ENCODE assay signal across 8 cellular contexts in the genomic region with DNA sequence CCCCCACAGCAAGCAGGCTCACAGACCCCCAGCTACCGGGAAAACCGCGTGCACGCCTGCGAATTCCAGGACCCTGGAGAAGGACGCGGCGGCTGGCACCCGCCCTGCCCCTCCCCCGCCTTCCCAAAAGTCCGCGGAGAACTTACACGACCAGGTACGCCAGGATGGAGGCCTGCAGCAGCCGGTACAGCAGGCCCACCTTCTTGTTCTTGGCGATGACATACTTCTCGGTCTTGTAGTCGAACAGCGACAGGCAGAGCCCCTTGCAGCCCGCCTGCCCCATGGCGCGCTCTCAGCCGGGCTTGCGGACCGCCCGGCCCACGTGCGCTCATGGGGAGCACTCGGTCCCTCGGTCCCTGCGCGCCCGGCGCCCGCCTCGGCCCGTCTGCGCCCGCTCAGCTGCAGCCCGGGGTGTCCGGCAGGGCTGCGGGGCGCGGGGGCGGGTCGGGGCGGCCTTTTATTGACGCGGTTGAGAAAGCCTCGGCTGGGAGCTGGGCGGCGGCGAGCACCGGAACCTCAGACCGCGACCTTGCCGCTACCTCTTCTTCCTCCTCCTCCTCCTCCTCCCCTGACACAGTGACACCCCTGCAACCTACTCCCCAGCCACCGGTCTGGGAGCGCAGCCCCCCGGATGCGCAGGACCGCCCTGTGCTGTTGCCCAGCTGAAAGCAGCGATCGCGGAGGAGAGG. TPM values are rescaled to one million over a fixed set of nuclear protein-coding genes. Genes with fewer than 3 reads are reported as not detected.
DNase-seq lines count a peak whose midpoint lies in the region; ATAC-seq, FAIRE-seq and TF ChIP-seq lines count a peak whose summit lies in the region.

P2RX5 (minus strand) TSS at position 433 of the 689 bp plus-strand sequence; CDS start at position 283, 150 bp downstream.

- H3K36me3 ChIP-seq in K562 (ENCODE audit: control insufficient read depth, insufficient read depth, low read length) = no peaks in the 10 kb centered on the region
- no peaks in the 10 kb centered on the region for H3K36me3 ChIP-seq in kidney (ENCODE audit: control insufficient read depth in 1 of 2, insufficient read depth in 2 of 2, low read length in 2 of 2)

- H3K4me1 ChIP-seq in K562 (replicated peaks in 1 of 2; ENCODE audit: control insufficient read depth in 2 of 2, insufficient read depth in 2 of 2, low read length in 2 of 2) (peaks cover 0 to 24% of the 10 kb centered on the region in 2 experiments; a peak in 2 of 5 replicates), kidney (ENCODE audit: control insufficient read depth in 1 of 2, insufficient read depth in 1 of 2, low read depth in 1 of 2, low read length in 2 of 2) (peaks cover 0 to 3% of the 10 kb centered on the region in 2 donors)

- POLR2A ChIA-PET in K562 (lab: Yijun Ruan, JAX) = interaction anchor here (0.6 kb wide), 1 partner anchor 321 kb away, joined by 3 read pairs; no protein-coding TSS in a partner anchor

- H3K27ac ChIP-seq in K562 (ENCODE audit: extremely low read depth, low read depth, low read length) = no peak within 1 kb of the TSS
- no peak within 1 kb of the TSS for H3K27ac ChIP-seq in kidney (ENCODE audit: low read depth in 2 of 2, low read length in 2 of 2)

- no peak for TF ChIP-seq POLR2A in K562 (conservative IDR thresholded peaks at IDR 0.05)

- DNase-seq in SIG-M5 treated with dmso at 0.1 percent for 504 hours (lab: John Stamatoyannopoulos, UW; ENCODE audit: unreplicated experiment) = peak; percentile 25
- no peak for DNase-seq in SIG-M5 (lab: John Stamatoyannopoulos, UW)
- DNase-seq in K562 (ENCODE audit: extremely low read depth in 1 of 4, low spot score in 3 of 4) = peak; percentile 20 to 57 (median 46)
- DNase-seq in kidney = no peak
- DNase-seq in stimulated activated CD4-positive, alpha-beta T cell treated with anti-CD3 and anti-CD28 coated beads, TNF-alpha, amount 100 ng/mL, for 48 hours (ENCODE audit: low read depth in 3 of 3) = peak in 2 of 3 donors; percentile 9 to 38

- H3K4me3 ChIP-seq in K562 (peak within 1 kb of the TSS; percentile 19; the same call in 1 of the 2 replicates), kidney (ENCODE audit: low read length in 2 of 2) (peak within 1 kb of the TSS; percentile 36 to 41)

- no peaks in the 10 kb centered on the region for H3K27me3 ChIP-seq in K562 (ENCODE audit: control insufficient read depth in 2 of 2, insufficient read depth in 2 of 2, low read length in 2 of 2)

- no peak for TF ChIP-seq RAD21 in K562 (CRISPR knock-in tag; conservative IDR thresholded peaks at IDR 0.05 in 1 of 2, IDR thresholded peaks at IDR 0.05 in 1 of 2)

- WGBS in K562 (ENCODE audit: insufficient coverage, low coverage, missing lambda C conversion rate) = 14% methylated on average over 27 of the region's 65 CpGs

- CTCF ChIA-PET in K562 (lab: Yijun Ruan, JAX; ENCODE audit: low intra/inter-chr PET ratio) = no interaction called here

- no peak for FAIRE-seq in K562 (lab: Jason Lieb, UNC)
- FAIRE-seq in kidney (lab: Jason Lieb, UNC) = no peak

- peak within 1 kb of the TSS; percentile 55 for H3K4me2 ChIP-seq in K562 (ENCODE audit: insufficient read depth, low read length)

- no peak for TF ChIP-seq CTCF in K562 (IDR thresholded peaks at IDR 0.05 in 2 of 3, conservative IDR thresholded peaks at IDR 0.05 in 1 of 3; ENCODE audit: insufficient read depth in 2 of 3, low read depth in 1 of 3, low read length in 3 of 3)
- TF ChIP-seq CTCF in kidney (IDR thresholded peaks at IDR 0.05; ENCODE audit: borderline replicate concordance, extremely low read depth, insufficient read depth) = no peak

- no peak for TF ChIP-seq EP300 in K562 (IDR thresholded peaks at IDR 0.05; ENCODE audit: low read length)

- no peaks in the 10 kb centered on the region for H4K20me1 ChIP-seq in K562 (replicated peaks; ENCODE audit: control insufficient read depth, insufficient read depth, low read length)

- H3K9me3 ChIP-seq in K562 (replicated peaks; ENCODE audit: control insufficient read depth, insufficient read depth, low read depth, low read length) = no peaks in the 10 kb centered on the region; the same call in 1 of the 2 replicates
- H3K9me3 ChIP-seq in kidney (ENCODE audit: control insufficient read depth in 1 of 2, low read length in 2 of 2) = peaks cover 0 to 3% of the 10 kb centered on the region in 2 donors

- intact Hi-C loops in K562 (cut with micrococcal nuclease) = loop anchor here (10.0 kb wide), 1 partner anchor 91 kb away; the partner anchor contains the start of gene TRPV1
- intact Hi-C loops in kidney (cut with DNase I) = no loop called here

- in situ Hi-C loops in K562 (cut with MboI) = no loop called here

- peak within 1 kb of the TSS; percentile 72 for H2AFZ ChIP-seq in K562 (ENCODE audit: low read depth, low read length)

- ATAC-seq in SK-N-SH treated with all-trans-retinoic acid at 6 μM for 48 hours = peak; percentile 72
- ATAC-seq in K562 = peak; percentile 62
- no peak for ATAC-seq in GM21528 (IDR thresholded peaks at IDR 0.05; ENCODE audit: low FRiP score, unreplicated experiment)
- no peak for ATAC-seq in HG02678 (IDR thresholded peaks at IDR 0.05; ENCODE audit: unreplicated experiment)

- no peaks in the 10 kb centered on the region for H3K79me2 ChIP-seq in K562 (ENCODE audit: control insufficient read depth, insufficient read depth, low read length)

- BruUV-seq in K562 (replicated peaks; lab: Mats Ljungman, UMichigan) = no TSS peak

- peak within 1 kb of the TSS in 1 of 2 experiments; percentile 86; a peak in 2 of 4 replicates for H3K9ac ChIP-seq in K562 (ENCODE audit: insufficient read depth in 1 of 2, low read depth in 2 of 2, low read length in 2 of 2)
- H3K9ac ChIP-seq in kidney (ENCODE audit: low read length in 2 of 2) = no peak within 1 kb of the TSS

- no peaks in the 10 kb centered on the region for H3K9me1 ChIP-seq in K562 (ENCODE audit: control insufficient read depth, insufficient read depth, low read length)

TF ChIP-seq in K562, 482 proteins besides CTCF, POLR2A, EP300 and RAD21 (continues in another document):
- TF ChIP-seq ZSCAN32 (CRISPR knock-in tag; IDR thresholded peaks at IDR 0.05) = no peak
- TF ChIP-seq L3MBTL2 (IDR thresholded peaks at IDR 0.05) = peak; percentile 43; the same call in 1 of the 2 replicates
- TF ChIP-seq, protein P1, sequence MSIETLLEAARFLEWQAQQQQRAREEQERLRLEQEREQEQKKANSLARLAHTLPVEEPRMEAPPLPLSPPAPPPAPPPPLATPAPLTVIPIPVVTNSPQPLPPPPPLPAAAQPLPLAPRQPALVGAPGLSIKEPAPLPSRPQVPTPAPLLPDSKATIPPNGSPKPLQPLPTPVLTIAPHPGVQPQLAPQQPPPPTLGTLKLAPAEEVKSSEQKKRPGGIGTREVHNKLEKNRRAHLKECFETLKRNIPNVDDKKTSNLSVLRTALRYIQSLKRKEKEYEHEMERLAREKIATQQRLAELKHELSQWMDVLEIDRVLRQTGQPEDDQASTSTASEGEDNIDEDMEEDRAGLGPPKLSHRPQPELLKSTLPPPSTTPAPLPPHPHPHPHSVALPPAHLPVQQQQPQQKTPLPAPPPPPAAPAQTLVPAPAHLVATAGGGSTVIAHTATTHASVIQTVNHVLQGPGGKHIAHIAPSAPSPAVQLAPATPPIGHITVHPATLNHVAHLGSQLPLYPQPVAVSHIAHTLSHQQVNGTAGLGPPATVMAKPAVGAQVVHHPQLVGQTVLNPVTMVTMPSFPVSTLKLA (conservative IDR thresholded peaks at IDR 0.05) = peak; percentile 35 to 63; a peak in 3 of 4 replicates
- TF ChIP-seq, protein P2, sequence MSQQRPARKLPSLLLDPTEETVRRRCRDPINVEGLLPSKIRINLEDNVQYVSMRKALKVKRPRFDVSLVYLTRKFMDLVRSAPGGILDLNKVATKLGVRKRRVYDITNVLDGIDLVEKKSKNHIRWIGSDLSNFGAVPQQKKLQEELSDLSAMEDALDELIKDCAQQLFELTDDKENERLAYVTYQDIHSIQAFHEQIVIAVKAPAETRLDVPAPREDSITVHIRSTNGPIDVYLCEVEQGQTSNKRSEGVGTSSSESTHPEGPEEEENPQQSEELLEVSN (IDR thresholded peaks at IDR 0.05; ENCODE audit: borderline replicate concordance in 1 of 2, extremely low read depth in 1 of 2, insufficient read depth in 1 of 2, insufficient read length in 1 of 2, low read depth in 1 of 2, low read length in 1 of 2, poor library complexity in 1 of 2, severe bottlenecking in 1 of 2) = peak in 1 of 2 experiments; percentile 80
- TF ChIP-seq ID3 (CRISPR knock-in tag; IDR thresholded peaks at IDR 0.05) = no peak
- TF ChIP-seq ID3 (tag; IDR thresholded peaks at IDR 0.05) = no peak
- no peak for TF ChIP-seq DPF2 (IDR thresholded peaks at IDR 0.05)
- TF ChIP-seq ARID2 (IDR thresholded peaks at IDR 0.05) = no peak
- TF ChIP-seq CREBBP (IDR thresholded peaks at IDR 0.05; ENCODE audit: low read depth, low read length) = no peak
- TF ChIP-seq ZNF561 (CRISPR knock-in tag; conservative IDR thresholded peaks at IDR 0.05) = no peak
- TF ChIP-seq ETS2 (tag; IDR thresholded peaks at IDR 0.05; ENCODE audit: borderline replicate concordance, poor library complexity, severe bottlenecking) = no peak
- TF ChIP-seq SMARCA5 (IDR thresholded peaks at IDR 0.05) = no peak

RNA-seq across cellular contexts. Expression of gene P2RX5, which starts in this region (rescaled TPM):
- 3.7 and 10.0 TPM in 2 replicates for total RNA-seq in K562 (2011; cell fraction: chromatin; rRNA removed; ENCODE audit: low replicate concordance)
- total RNA-seq in K562 (2011; cell fraction: nucleolus; rRNA removed) = 4.3 and 7.7 TPM in 2 replicates
- 2.3 and 4.7 TPM in 2 replicates for total RNA-seq in K562 (2011; cell fraction: nucleoplasm; rRNA removed)
- total RNA-seq in K562 (2014; rRNA removed) (1.3 and 1.8 TPM in 2 replicates), K562 (2014; rRNA removed; fragmentation: Illumina TruSeq; extraction: Trizol) (0.35 and 1.5 TPM in 2 replicates), K562 (2015; rRNA removed; fragmentation: Illumina TruSeq; extraction: Trizol) (0.87 and 1.5 TPM in 2 replicates), K562 (2021) (1.6 and 1.8 TPM in 2 replicates), kidney (8.4 TPM)
- polyA plus RNA-seq in K562 (2011; rRNA removed) (2.7 and 4.0 TPM in 2 replicates), K562 (2014; fragmentation: Illumina TruSeq; extraction: Trizol) (1.1 and 1.6 TPM in 2 replicates), K562 (2014; fragmentation: Nextera tagmentation; extraction: Ambion mirVana) (under 1 TPM; 0.31 to 0.61 TPM), K562 (2014; rRNA removed) (0.49 and 1.2 TPM in 2 replicates), kidney (ENCODE audit: insufficient read depth, low read depth, low replicate concordance) (not detected)
- 2.2 and 4.5 TPM in 2 replicates for polyA plus RNA-seq in K562 (2011; cell fraction: cytosol; rRNA removed)
- 4.0 and 10.8 TPM in 2 replicates for polyA plus RNA-seq in K562 (2011; cell fraction: nucleus; rRNA removed)
- 2.0 and 2.1 TPM in 2 replicates for polyA plus RNA-seq in K562 (2012)
- polyA minus RNA-seq in K562 (2011; rRNA and poly(A)+ RNA removed) = 1.0 and 2.8 TPM in 2 replicates
- polyA minus RNA-seq in K562 (2011; cell fraction: cytosol; rRNA and poly(A)+ RNA removed) = 3.1 and 4.7 TPM in 2 replicates
- 1.8 and 3.2 TPM in 2 replicates for polyA minus RNA-seq in K562 (2011; cell fraction: nucleus; rRNA and poly(A)+ RNA removed)

Comparison
In these comparisons a context has a peak if more than half of its experiments do, and no peak if none do; other contexts are left out.
1. DNase-seq: peak in SIG-M5 treated with dmso at 0.1 percent for 504 hours (single experiment), K562 (4 of 4) and stimulated activated CD4-positive, alpha-beta T cell treated with anti-CD3 and anti-CD28 coated beads, TNF-alpha, amount 100 ng/mL, for 48 hours (2 of 3); none in SIG-M5 (single experiment) and kidney (single experiment).
2. ATAC-seq: peak in SK-N-SH treated with all-trans-retinoic acid at 6 μM for 48 hours (single experiment) and K562 (single experiment); none in GM21528 (single experiment) and HG02678 (single experiment).